Comparison of ENCODE assay signal across 41 cellular contexts in genomic region chr9:137014776-137015539, GRCh38. TPM values are rescaled to one million over a fixed set of nuclear protein-coding genes. Genes with fewer than 3 reads are reported as not detected.
"Had no signal": no experiment of that assay in that cellular context is flagged by ENCODE, and none has a peak within 500 bp of the region (broad histone marks: within the 10 kb centered on the region; RNA-seq: fewer than 3 reads in every experiment).

No MANE protein-coding gene starts in this region.

- H3K4me3 Mint-ChIP-seq: activated naive CD4-positive, alpha-beta T cell treated with anti-CD3 and anti-CD28 coated beads for 36 hours; activated naive CD4-positive, alpha-beta T cell treated with anti-CD3 and anti-CD28 coated beads, Interleukin-2, amount 10 ng/mL, durations not matched to agents 7 days and 5 days; activated naive CD4-positive, alpha-beta T cell treated with anti-CD3 and anti-CD28 coated beads, Interleukin-2, amount 50 U/mL, for 24 hours; activated naive CD8-positive, alpha-beta T cell; activated naive CD8-positive, alpha-beta T cell treated with anti-CD3 and anti-CD28 coated beads for 36 hours; activated naive CD8-positive, alpha-beta T cell treated with anti-CD3 and anti-CD28 coated beads, Interleukin-2, amount 10 ng/mL, durations not matched to agents 7 days and 5 days; activated naive CD8-positive, alpha-beta T cell treated with anti-CD3 and anti-CD28 coated beads, Interleukin-2, amount 50 U/mL, for 24 hours; activated T-cell treated with anti-CD3 and anti-CD28 coated beads, Interleukin-2, amount 50 U/mL, for 24 hours; activated T-cell treated with anti-CD3 and anti-CD28 coated beads, Interleukin-2, amount 50 U/mL, for 4 hours; activated T-cell treated with anti-CD3 and anti-CD28 coated beads, Interleukin-2, amount 50 U/mL, for 72 hours; activated T-helper 1 cell treated with anti-CD3 and anti-CD28 coated beads, Interleukin-12 subunit alpha, Interleukin-12 subunit beta, Interleukin-2, Interleukin-4 antibody, amounts not matched to agents 30 ng/mL and 10 ng/mL and 1 ng/mL, durations not matched to agents 14 hours and 24 hours and 36 hours; activated T-helper 17 cell treated with anti-CD3 and anti-CD28 coated beads, Interleukin-2, amount 50 U/mL, for 72 hours; brain; central memory CD8-positive, alpha-beta T cell had no signal

- ATAC-seq: activated naive CD4-positive, alpha-beta T cell treated with anti-CD3 and anti-CD28 coated beads, Interleukin-2, amount 50 U/mL, for 72 hours; activated naive CD8-positive, alpha-beta T cell treated with anti-CD3 and anti-CD28 coated beads, Interleukin-2, amount 50 U/mL, for 24 hours; activated T-cell treated with anti-CD3 and anti-CD28 coated beads, Interleukin-2, amount 50 U/mL, for 4 hours; activated T-cell treated with anti-CD3 and anti-CD28 coated beads, Interleukin-2, amount 50 U/mL, for 72 hours; activated T-helper 17 cell treated with anti-CD3 and anti-CD28 coated beads, Interleukin-2, amount 50 U/mL, for 72 hours; body of pancreas had no signal

- H3K36me3 ChIP-seq: breast epithelium had no signal

- H3K9me3 ChIP-seq: adrenal gland, ascending aorta, body of pancreas, breast epithelium had no signal

- H3K4me1 Mint-ChIP-seq: activated naive CD4-positive, alpha-beta T cell treated with anti-CD3 and anti-CD28 coated beads, Interleukin-2, amount 10 ng/mL, durations not matched to agents 7 days and 5 days; activated naive CD4-positive, alpha-beta T cell treated with anti-CD3 and anti-CD28 coated beads, Interleukin-2, amount 50 U/mL, for 24 hours; activated naive CD8-positive, alpha-beta T cell treated with anti-CD3 and anti-CD28 coated beads for 36 hours; activated naive CD8-positive, alpha-beta T cell treated with anti-CD3 and anti-CD28 coated beads, Interleukin-2, amount 10 ng/mL, durations not matched to agents 7 days and 5 days; activated naive CD8-positive, alpha-beta T cell treated with anti-CD3 and anti-CD28 coated beads, Interleukin-2, amount 50 U/mL, for 24 hours; activated T-helper 17 cell treated with anti-CD3 and anti-CD28 coated beads, Interleukin-2, amount 50 U/mL, for 72 hours; brain; central memory CD8-positive, alpha-beta T cell had no signal

- H3K4me1 ChIP-seq: adrenal gland, ascending aorta, body of pancreas, breast epithelium had no signal

- H3K27ac ChIP-seq: adrenal gland, ascending aorta, body of pancreas, brain microvascular endothelial cell, breast epithelium, cardiac muscle cell had no signal

- H3K4me3 ChIP-seq: adrenal gland, ascending aorta, body of pancreas, breast epithelium, cardiac muscle cell had no signal

- H3K27ac Mint-ChIP-seq: activated naive CD4-positive, alpha-beta T cell treated with anti-CD3 and anti-CD28 coated beads for 36 hours; activated naive CD4-positive, alpha-beta T cell treated with anti-CD3 and anti-CD28 coated beads, Interleukin-2, amount 10 ng/mL, durations not matched to agents 7 days and 5 days; activated naive CD4-positive, alpha-beta T cell treated with anti-CD3 and anti-CD28 coated beads, Interleukin-2, amount 50 U/mL, for 24 hours; activated naive CD4-positive, alpha-beta T cell treated with anti-CD3 and anti-CD28 coated beads, Interleukin-2, amount 50 U/mL, for 72 hours; activated naive CD8-positive, alpha-beta T cell; activated naive CD8-positive, alpha-beta T cell treated with anti-CD3 and anti-CD28 coated beads for 36 hours; activated naive CD8-positive, alpha-beta T cell treated with anti-CD3 and anti-CD28 coated beads, Interleukin-2, amount 10 ng/mL, durations not matched to agents 7 days and 5 days; activated naive CD8-positive, alpha-beta T cell treated with anti-CD3 and anti-CD28 coated beads, Interleukin-2, amount 50 U/mL, for 24 hours; activated T-cell treated with anti-CD3 and anti-CD28 coated beads, Interleukin-2, amount 50 U/mL, for 24 hours; activated T-cell treated with anti-CD3 and anti-CD28 coated beads, Interleukin-2, amount 50 U/mL, for 72 hours; activated T-helper 1 cell treated with anti-CD3 and anti-CD28 coated beads, Interleukin-12 subunit alpha, Interleukin-12 subunit beta, Interleukin-2, Interleukin-4 antibody, amounts not matched to agents 30 ng/mL and 10 ng/mL and 1 ng/mL, durations not matched to agents 14 hours and 24 hours and 36 hours; activated T-helper 17 cell treated with anti-CD3 and anti-CD28 coated beads, Interleukin-2, amount 50 U/mL, for 72 hours; brain had no signal

- H3K27me3 ChIP-seq: adrenal gland, ascending aorta, body of pancreas, brain microvascular endothelial cell, breast epithelium, cardiac muscle cell had no signal

- H3K9me3 Mint-ChIP-seq: activated naive CD4-positive, alpha-beta T cell treated with anti-CD3 and anti-CD28 coated beads for 36 hours; activated naive CD4-positive, alpha-beta T cell treated with anti-CD3 and anti-CD28 coated beads, Interleukin-2, amount 10 ng/mL, durations not matched to agents 7 days and 5 days; activated naive CD4-positive, alpha-beta T cell treated with anti-CD3 and anti-CD28 coated beads, Interleukin-2, amount 50 U/mL, for 24 hours; activated naive CD4-positive, alpha-beta T cell treated with anti-CD3 and anti-CD28 coated beads, Interleukin-2, amount 50 U/mL, for 72 hours; activated naive CD8-positive, alpha-beta T cell treated with anti-CD3 and anti-CD28 coated beads for 36 hours; activated naive CD8-positive, alpha-beta T cell treated with anti-CD3 and anti-CD28 coated beads, Interleukin-2, amount 10 ng/mL, durations not matched to agents 7 days and 5 days; activated naive CD8-positive, alpha-beta T cell treated with anti-CD3 and anti-CD28 coated beads, Interleukin-2, amount 50 U/mL, for 24 hours; activated T-cell treated with anti-CD3 and anti-CD28 coated beads, Interleukin-2, amount 50 U/mL, for 24 hours; activated T-cell treated with anti-CD3 and anti-CD28 coated beads, Interleukin-2, amount 50 U/mL, for 4 hours; activated T-cell treated with anti-CD3 and anti-CD28 coated beads, Interleukin-2, amount 50 U/mL, for 72 hours; activated T-helper 1 cell treated with anti-CD3 and anti-CD28 coated beads, Interleukin-12 subunit alpha, Interleukin-12 subunit beta, Interleukin-2, Interleukin-4 antibody, amounts not matched to agents 30 ng/mL and 10 ng/mL and 1 ng/mL, durations not matched to agents 14 hours and 24 hours and 36 hours; activated T-helper 17 cell treated with anti-CD3 and anti-CD28 coated beads, Interleukin-2, amount 50 U/mL, for 72 hours; brain; central memory CD8-positive, alpha-beta T cell had no signal

- H3K27me3 Mint-ChIP-seq: activated naive CD4-positive, alpha-beta T cell treated with anti-CD3 and anti-CD28 coated beads, Interleukin-2, amount 10 ng/mL, durations not matched to agents 7 days and 5 days; activated naive CD4-positive, alpha-beta T cell treated with anti-CD3 and anti-CD28 coated beads, Interleukin-2, amount 50 U/mL, for 24 hours; activated naive CD8-positive, alpha-beta T cell; activated naive CD8-positive, alpha-beta T cell treated with anti-CD3 and anti-CD28 coated beads for 36 hours; activated naive CD8-positive, alpha-beta T cell treated with anti-CD3 and anti-CD28 coated beads, Interleukin-2, amount 10 ng/mL, durations not matched to agents 7 days and 5 days; activated naive CD8-positive, alpha-beta T cell treated with anti-CD3 and anti-CD28 coated beads, Interleukin-2, amount 50 U/mL, for 24 hours; activated T-cell treated with anti-CD3 and anti-CD28 coated beads, Interleukin-2, amount 50 U/mL, for 24 hours; activated T-helper 17 cell treated with anti-CD3 and anti-CD28 coated beads, Interleukin-2, amount 50 U/mL, for 72 hours; brain; central memory CD8-positive, alpha-beta T cell had no signal

- H3K36me3 Mint-ChIP-seq: activated naive CD4-positive, alpha-beta T cell treated with anti-CD3 and anti-CD28 coated beads, Interleukin-2, amount 50 U/mL, for 24 hours; activated naive CD4-positive, alpha-beta T cell treated with anti-CD3 and anti-CD28 coated beads, Interleukin-2, amount 50 U/mL, for 72 hours; activated naive CD8-positive, alpha-beta T cell; activated naive CD8-positive, alpha-beta T cell treated with anti-CD3 and anti-CD28 coated beads for 36 hours had no signal

- DNase-seq: activated effector memory CD4-positive, alpha-beta T cell treated with anti-CD3 and anti-CD28 coated beads, Interleukin-2, amount 50 U/mL, for 16 hours; activated effector memory CD4-positive, alpha-beta T cell treated with Interleukin-2 at 50 U/mL for 16 hours; activated gamma-delta T cell; activated gamma-delta T cell treated with Interleukin-2 at 50 U/mL for 16 hours; activated naive CD4-positive, alpha-beta T cell; activated naive CD4-positive, alpha-beta T cell treated with anti-CD3 and anti-CD28 coated beads for 36 hours; activated naive CD4-positive, alpha-beta T cell treated with anti-CD3 and anti-CD28 coated beads, Interleukin-2, amount 10 ng/mL, durations not matched to agents 7 days and 5 days; activated naive CD4-positive, alpha-beta T cell treated with anti-CD3 and anti-CD28 coated beads, Interleukin-2, amount 50 U/mL, for 16 hours; activated naive CD4-positive, alpha-beta T cell treated with Interleukin-2 at 50 U/mL for 16 hours; activated naive CD8-positive, alpha-beta T cell treated with anti-CD3 and anti-CD28 coated beads for 36 hours; activated naive CD8-positive, alpha-beta T cell treated with anti-CD3 and anti-CD28 coated beads, Interleukin-2, amount 10 ng/mL, durations not matched to agents 7 days and 5 days; activated naive CD8-positive, alpha-beta T cell treated with anti-CD3 and anti-CD28 coated beads, Interleukin-2, amount 50 U/mL, for 24 hours; activated T-cell treated with anti-CD3 and anti-CD28 coated beads, Interleukin-2, amount 50 U/mL, for 1 hour; activated T-cell treated with anti-CD3 and anti-CD28 coated beads, Interleukin-2, amount 50 U/mL, for 24 hours; activated T-cell treated with anti-CD3 and anti-CD28 coated beads, Interleukin-2, amount 50 U/mL, for 4 hours; activated T-cell treated with anti-CD3 and anti-CD28 coated beads, Interleukin-2, amount 50 U/mL, for 48 hours; activated T-cell treated with anti-CD3 and anti-CD28 coated beads, Interleukin-2, amount 50 U/mL, for 72 hours; adrenal gland; amniotic stem cell; amygdala; anterior cingulate cortex; aorta; body of pancreas; brain microvascular endothelial cell; caudate nucleus; central memory CD4-positive, alpha-beta T cell; cerebellar nuclear complex had no signal

RNA-seq across cellular contexts. Expression of gene FUT7, which starts 16.9 kb away (rescaled TPM):
- total RNA-seq: activated naive CD4-positive, alpha-beta T cell treated with anti-CD3 and anti-CD28 coated beads for 36 hours; activated naive CD8-positive, alpha-beta T cell treated with anti-CD3 and anti-CD28 coated beads for 36 hours; ascending aorta; astrocyte; body of pancreas; breast epithelium; bronchial epithelial cell; cardiac muscle cell; chondrocyte had no signal
- polyA plus RNA-seq: aorta, cardiac muscle cell had no signal

RNA-seq across cellular contexts. Expression of gene CLIC3, which starts 18.6 kb away (rescaled TPM):
- total RNA-seq: activated naive CD4-positive, alpha-beta T cell treated with anti-CD3 and anti-CD28 coated beads for 36 hours; activated naive CD4-positive, alpha-beta T cell treated with anti-CD3 and anti-CD28 coated beads, Interleukin-2, amount 50 U/mL, for 72 hours; activated naive CD8-positive, alpha-beta T cell treated with anti-CD3 and anti-CD28 coated beads for 36 hours; activated T-helper 1 cell treated with anti-CD3 and anti-CD28 coated beads, Interleukin-12 subunit alpha, Interleukin-12 subunit beta, Interleukin-2, Interleukin-4 antibody, amounts not matched to agents 30 ng/mL and 10 ng/mL and 1 ng/mL, durations not matched to agents 14 hours and 24 hours and 36 hours; cardiac muscle cell; cerebellum had no signal
